ENCODE assay signal across 26 cellular contexts in genomic region chr5:33166971-33167370, GRCh38.
DNase-seq lines count a peak whose midpoint lies in the region; ATAC-seq and TF ChIP-seq lines count a peak whose summit lies in the region.
"Had no signal": no experiment of that assay in that cellular context is flagged by ENCODE, and none has a peak within 500 bp of the region (broad histone marks: within the 10 kb centered on the region; RNA-seq: fewer than 3 reads in every experiment).

No MANE protein-coding gene starts in this region.

- TF ChIP-seq POLR2A in gastroesophageal sphincter (IDR thresholded peaks at IDR 0.05) = no peak

- H3K18ac ChIP-seq in mesendoderm (ENCODE audit: low read length) = no peak overlapping the region

- TF ChIP-seq CTCF in gastroesophageal sphincter (IDR thresholded peaks at IDR 0.05) = no peak

- no peak overlapping the region for H3K56ac ChIP-seq in mesendoderm (ENCODE audit: low read length)

- WGBS in mesendoderm (ENCODE audit: extremely low coverage, insufficient coverage, low lambda C conversion rate) = no CpG with 5 or more reads among the region's 3 CpGs
- WGBS in gastroesophageal sphincter (ENCODE audit: low coverage in 1 of 2), 2 donors = 83 to 91% methylated on average over 1 of the region's 3 CpGs

- no peak overlapping the region for H3K9ac ChIP-seq in mesendoderm (ENCODE audit: low read length)

- DNase-seq in M059J (ENCODE audit: low read depth) (peak; percentile 52), SJCRH30 (peak; percentile 64 to 69), mesendoderm (peak; percentile 9), NCI-H146 treated with DMSO at 0.1 percent for 48 hours (lab: John Stamatoyannopoulos, UW; ENCODE audit: unreplicated experiment) (no peak), DMS53 treated with DMSO at 0.1 percent for 48 hours (lab: John Stamatoyannopoulos, UW; ENCODE audit: unreplicated experiment) (no peak)
- no peak for DNase-seq in T-helper 2 cell treated with Interferon-gamma antibody and Interleukin-4, amounts not matched to agents 5 μg/mL and 100 μg/mL, for 36 hours (ENCODE audit: low spot score)
- DNase-seq: C1 segment of cervical spinal cord; CD4-positive, alpha-beta memory T cell; COR-L47; DMS53; GDM1; H7; NCI-H1092; NCI-H1417 treated with DMSO at 0.1 percent for 48 hours; NCI-H187; NCI-H2081 treated with DMSO at 0.1 percent for 48 hours; NCI-H2171; NCI-H226; NCI-H510A; NCI-H774; NK-92 treated with Interleukin-12 subunit alpha and Interleukin-12 subunit beta, amount 100 ng/mL, for 24 hours; PC-9; RPMI8226; T-cell had no signal

- no peak overlapping the region for H2BK5ac ChIP-seq in mesendoderm (ENCODE audit: low read length)

- no peak overlapping the region for H2BK15ac ChIP-seq in mesendoderm (replicated peaks; ENCODE audit: low read depth)

- no peak for ATAC-seq in gastroesophageal sphincter
- ATAC-seq: GM12878, T-cell had no signal

- TF ChIP-seq EP300 in gastroesophageal sphincter (IDR thresholded peaks at IDR 0.05) = no peak

- no peak overlapping the region for H2BK120ac ChIP-seq in mesendoderm (ENCODE audit: low read depth, low read length)

- peaks cover 32% of the 10 kb centered on the region for H3K9me3 Mint-ChIP-seq in T-helper 2 cell treated with Interferon-gamma antibody and Interleukin-4, amounts not matched to agents 5 μg/mL and 100 μg/mL, for 36 hours

- H3K9me3 ChIP-seq in SJCRH30 (replicated peaks) (no peaks in the 10 kb centered on the region), gastroesophageal sphincter (peaks cover 0 to 20% (median 0%) of the 10 kb centered on the region in 3 donors)

- H3K27me3 Mint-ChIP-seq in T-helper 2 cell treated with Interferon-gamma antibody and Interleukin-4, amounts not matched to agents 5 μg/mL and 100 μg/mL, for 36 hours (ENCODE audit: low read depth) = no peaks in the 10 kb centered on the region
- H3K27me3 Mint-ChIP-seq: CD4-positive, alpha-beta memory T cell; T-cell had no signal

- no peak overlapping the region for H3K4me3 ChIP-seq in SJCRH30
- H3K4me3 ChIP-seq in mesendoderm (ENCODE audit: low read length) = no peak overlapping the region
- no peak overlapping the region for H3K4me3 ChIP-seq in gastroesophageal sphincter
- H3K4me3 ChIP-seq: GM12878, PC-9 had no signal

- H3K79me1 ChIP-seq in mesendoderm (ENCODE audit: low read length) = no peaks in the 10 kb centered on the region

- no peak overlapping the region for H4K5ac ChIP-seq in mesendoderm (ENCODE audit: low read length)

- H3K4me2 ChIP-seq in mesendoderm (ENCODE audit: low read length) = no peak overlapping the region
- H3K4me2 ChIP-seq: PC-9 had no signal

- no peak overlapping the region for H3K4ac ChIP-seq in mesendoderm (ENCODE audit: low read depth, low read length)

- H3K27ac ChIP-seq in SJCRH30 (no peak overlapping the region), mesendoderm (ENCODE audit: low read depth, low read length) (no peak overlapping the region), gastroesophageal sphincter (no peak overlapping the region)
- H3K27ac ChIP-seq: PC-9 had no signal

- H3K4me3 Mint-ChIP-seq in T-helper 2 cell treated with Interferon-gamma antibody and Interleukin-4, amounts not matched to agents 5 μg/mL and 100 μg/mL, for 36 hours = no peak overlapping the region
- H3K4me3 Mint-ChIP-seq: CD4-positive, alpha-beta memory T cell; T-cell had no signal

- no peak overlapping the region for H4K8ac ChIP-seq in mesendoderm (ENCODE audit: low read depth, low read length)

- no peaks in the 10 kb centered on the region for H3K4me1 Mint-ChIP-seq in T-helper 2 cell treated with Interferon-gamma antibody and Interleukin-4, amounts not matched to agents 5 μg/mL and 100 μg/mL, for 36 hours (ENCODE audit: low read depth)
- H3K4me1 Mint-ChIP-seq: CD4-positive, alpha-beta memory T cell; T-cell had no signal

- H3K36me3 ChIP-seq in SJCRH30 (no peaks in the 10 kb centered on the region), mesendoderm (ENCODE audit: control insufficient read depth, insufficient read depth, low read length) (no peaks in the 10 kb centered on the region), gastroesophageal sphincter (no peaks in the 10 kb centered on the region)

- no peaks in the 10 kb centered on the region for H3K4me1 ChIP-seq in SJCRH30
- H3K4me1 ChIP-seq in mesendoderm (ENCODE audit: control insufficient read depth, low read depth, low read length) = no peaks in the 10 kb centered on the region
- no peaks in the 10 kb centered on the region for H3K4me1 ChIP-seq in gastroesophageal sphincter

- H3K27me3 ChIP-seq in SJCRH30 (no peaks in the 10 kb centered on the region), mesendoderm (ENCODE audit: insufficient read depth, low read length, poor library complexity) (no peaks in the 10 kb centered on the region), gastroesophageal sphincter (no peaks in the 10 kb centered on the region)

- no peak overlapping the region for H3K23ac ChIP-seq in mesendoderm (ENCODE audit: low read length)

- H3K27ac Mint-ChIP-seq in T-helper 2 cell treated with Interferon-gamma antibody and Interleukin-4, amounts not matched to agents 5 μg/mL and 100 μg/mL, for 36 hours = no peak overlapping the region
- H3K27ac Mint-ChIP-seq: T-cell had no signal

- no peaks in the 10 kb centered on the region for H3K36me3 Mint-ChIP-seq in T-helper 2 cell treated with Interferon-gamma antibody and Interleukin-4, amounts not matched to agents 5 μg/mL and 100 μg/mL, for 36 hours (ENCODE audit: low read depth)
- H3K36me3 Mint-ChIP-seq: CD4-positive, alpha-beta memory T cell; T-cell had no signal

- no peaks in the 10 kb centered on the region for H3K79me2 ChIP-seq in mesendoderm (ENCODE audit: control insufficient read depth, insufficient read depth, low read length)

- no peak overlapping the region for H2AK5ac ChIP-seq in mesendoderm (ENCODE audit: low read length)

Comparison
In these comparisons a context has a peak if more than half of its experiments do, and no peak if none do; other contexts are left out.
1. DNase-seq: peak in M059J (single experiment), SJCRH30 (2 of 2) and mesendoderm (single experiment); none in NCI-H146 treated with DMSO at 0.1 percent for 48 hours (single experiment), DMS53 treated with DMSO at 0.1 percent for 48 hours (single experiment) and T-helper 2 cell treated with Interferon-gamma antibody and Interleukin-4, amounts not matched to agents 5 μg/mL and 100 μg/mL, for 36 hours (single experiment).